ENCODE assay signal across 8 cellular contexts in the genomic region with DNA sequence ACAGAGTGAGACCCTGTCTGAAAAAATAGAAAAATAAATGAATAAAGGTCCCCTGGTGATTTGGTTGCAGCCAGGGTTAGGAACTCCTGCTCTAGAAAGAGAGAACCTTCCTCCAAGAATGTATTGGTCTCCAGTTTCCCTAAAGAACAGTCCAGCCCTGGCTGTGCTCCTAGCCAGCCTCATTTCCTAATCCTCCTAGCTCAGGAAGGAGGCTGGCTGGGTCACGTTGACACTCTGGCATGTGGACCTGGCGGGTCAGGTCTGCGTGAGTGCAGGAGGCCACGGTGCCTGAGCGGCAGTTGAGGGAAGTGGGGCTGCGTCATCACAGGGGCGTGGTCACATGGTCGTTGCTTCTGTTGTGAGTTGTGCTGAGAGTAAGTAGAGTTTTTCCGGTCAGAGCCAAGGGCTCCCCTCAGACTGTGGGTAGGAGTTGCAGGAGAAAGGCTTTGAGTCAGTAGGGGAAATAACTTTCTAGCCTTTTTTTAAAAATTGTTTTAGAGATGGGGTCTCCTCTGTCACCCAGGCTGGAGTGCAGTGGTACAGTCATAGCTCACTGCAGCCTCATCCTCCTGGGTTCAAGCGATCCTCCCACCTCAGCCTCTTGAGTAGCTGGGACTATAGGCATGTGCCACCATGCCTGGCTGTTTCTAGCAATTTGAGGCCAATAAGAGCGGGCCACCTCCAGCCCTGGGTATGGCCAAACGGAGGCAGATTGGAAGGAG.
A peak's percentile ranks its signal among the peaks of the same experiment; 100 is the strongest.
DNase-seq lines count a peak whose midpoint lies in the region; ATAC-seq and TF ChIP-seq lines count a peak whose summit lies in the region.

No MANE protein-coding gene starts in this region.

- no peaks in the 10 kb centered on the region for H3K36me3 Mint-ChIP-seq in activated naive CD4-positive, alpha-beta T cell treated with anti-CD3 and anti-CD28 coated beads for 36 hours (ENCODE audit: low read depth)

- peak overlapping the region; percentile 42 for H3K4me3 Mint-ChIP-seq in activated naive CD4-positive, alpha-beta T cell treated with anti-CD3 and anti-CD28 coated beads for 36 hours

- CTCF ChIA-PET in GM10248 (lab: Yijun Ruan, JAX) = interaction anchor here (1.0 to 4.1 kb wide), 9 partner anchors 9 to 303 kb away, joined by 3 to 27 read pairs (median 3); no protein-coding TSS in a partner anchor
- CTCF ChIA-PET in activated naive CD4-positive, alpha-beta T cell treated with anti-CD3 and anti-CD28 coated beads for 36 hours (lab: Charles Lee) = interaction anchor here (0.6 to 3.8 kb wide), 7 partner anchors 9 to 191 kb away, joined by 3 to 17 read pairs (median 3); no protein-coding TSS in a partner anchor

- no peaks in the 10 kb centered on the region for H3K9me3 ChIP-seq in skeletal muscle tissue (ENCODE audit: control insufficient read depth in 3 of 3, low read length in 3 of 3)

- H3K27ac Mint-ChIP-seq in activated naive CD4-positive, alpha-beta T cell treated with anti-CD3 and anti-CD28 coated beads for 36 hours = peak overlapping the region; percentile 78

- H3K27ac ChIP-seq in skeletal muscle tissue (ENCODE audit: low read depth, low read length) = peak overlapping the region; percentile 4

- no peaks in the 10 kb centered on the region for H3K9me3 Mint-ChIP-seq in activated naive CD4-positive, alpha-beta T cell treated with anti-CD3 and anti-CD28 coated beads for 36 hours

- POLR2A ChIA-PET in GM10248 (lab: Yijun Ruan, JAX) = no interaction called here

- no peaks in the 10 kb centered on the region for H3K36me3 ChIP-seq in skeletal muscle tissue (ENCODE audit: control insufficient read depth in 3 of 3, insufficient read depth in 3 of 3, low read length in 3 of 3)

- H3K4me1 ChIP-seq in skeletal muscle tissue (ENCODE audit: control insufficient read depth in 3 of 3, insufficient read depth in 3 of 3, low read length in 3 of 3) = peaks cover 59 to 91% (median 70%) of the 10 kb centered on the region in 3 donors

- peak overlapping the region in 1 of 3 donors; percentile 62 for H3K9ac ChIP-seq in skeletal muscle tissue (ENCODE audit: low read depth in 1 of 3, low read length in 3 of 3)

- no peak for TF ChIP-seq CTCF in GM10248 (IDR thresholded peaks at IDR 0.05; ENCODE audit: control extremely low read depth, extremely low read depth, low read depth, missing control alignments)

- no peaks in the 10 kb centered on the region for H3K27me3 ChIP-seq in skeletal muscle tissue (ENCODE audit: control insufficient read depth in 3 of 3, insufficient read depth in 3 of 3, low read length in 3 of 3)

- H3K4me1 Mint-ChIP-seq in activated naive CD4-positive, alpha-beta T cell treated with anti-CD3 and anti-CD28 coated beads for 36 hours (ENCODE audit: low read depth) = peaks cover 66% of the 10 kb centered on the region

- H3K4me3 ChIP-seq in skeletal muscle tissue (ENCODE audit: low read length in 3 of 3) = peak overlapping the region in 2 of 3 donors; percentile 30 to 41

- H3K27me3 Mint-ChIP-seq in activated naive CD4-positive, alpha-beta T cell treated with anti-CD3 and anti-CD28 coated beads for 36 hours (ENCODE audit: low read depth) = no peaks in the 10 kb centered on the region

- ATAC-seq in HG02943 (IDR thresholded peaks at IDR 0.05; ENCODE audit: low read depth, unreplicated experiment) (peak; percentile 55), Right ventricle myocardium superior (ENCODE audit: poor library complexity) (peak; percentile 28)

- intact Hi-C loops in activated naive CD4-positive, alpha-beta T cell treated with anti-CD3 and anti-CD28 coated beads for 36 hours (cut with micrococcal nuclease) = loop anchor here (1.0 to 5.0 kb wide), 4 partner anchors 249 to 591 kb away; a partner anchor contains a TSS
- intact Hi-C loops in Right ventricle myocardium superior (cut with DNase I) = no loop called here

- DNase-seq in GM10248 (ENCODE audit: extremely low spot score) (peak; percentile 84), SHP77 treated with DMSO at 0.1 percent for 48 hours (lab: John Stamatoyannopoulos, UW) (peak; percentile 27), Right ventricle myocardium superior (peak; percentile 92), T1000 (lab: John Stamatoyannopoulos, UW) (no peak), NCI-H2081 treated with DMSO at 0.1 percent for 48 hours (lab: John Stamatoyannopoulos, UW) (no peak)
- peak; percentile 98 for DNase-seq in activated naive CD4-positive, alpha-beta T cell treated with anti-CD3 and anti-CD28 coated beads for 36 hours

Comparison
In these comparisons a context has a peak if more than half of its experiments do, and no peak if none do; other contexts are left out.
1. DNase-seq: peak in GM10248 (single experiment), SHP77 treated with DMSO at 0.1 percent for 48 hours (single experiment), activated naive CD4-positive, alpha-beta T cell treated with anti-CD3 and anti-CD28 coated beads for 36 hours (single experiment) and Right ventricle myocardium superior (single experiment); none in T1000 (single experiment) and NCI-H2081 treated with DMSO at 0.1 percent for 48 hours (single experiment).